Comparison of ENCODE assay signal across 23 cellular contexts in the genomic region with DNA sequence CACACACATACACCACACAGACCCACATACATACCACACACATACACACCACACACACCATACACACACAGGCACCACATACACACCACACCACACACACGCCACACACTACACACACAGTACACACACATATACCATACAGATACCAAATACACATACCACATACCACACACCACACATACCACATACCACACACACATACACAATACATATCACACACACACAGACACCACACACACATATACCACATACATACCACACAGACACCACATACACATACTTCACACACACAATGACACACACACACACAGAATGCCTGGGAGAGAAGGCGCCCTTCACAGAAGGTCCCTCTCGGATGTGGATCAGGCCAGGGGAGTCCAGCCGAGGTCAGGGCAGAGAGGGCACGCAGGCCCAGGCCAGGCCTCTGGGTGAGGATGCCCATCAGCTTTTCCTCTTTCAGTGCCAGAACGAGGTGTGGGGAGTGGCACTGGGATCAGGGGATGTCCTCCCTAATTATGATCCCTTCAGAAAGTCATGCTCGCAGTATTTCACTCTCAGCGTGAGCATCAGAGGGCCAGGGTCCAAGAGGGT.
DNase-seq lines count a peak whose midpoint lies in the region; ATAC-seq, FAIRE-seq and TF ChIP-seq lines count a peak whose summit lies in the region.
"Had no signal": no experiment of that assay in that cellular context is flagged by ENCODE, and none has a peak within 500 bp of the region (broad histone marks: within the 10 kb centered on the region; RNA-seq: fewer than 3 reads in every experiment).

No MANE protein-coding gene starts in this region.

- H3K23ac ChIP-seq in neuronal stem cell (ENCODE audit: low read depth, low read length, poor library complexity) = peak overlapping the region; percentile 38

- H3K36me3 ChIP-seq in H7 (replicated peaks; ENCODE audit: control insufficient read depth, insufficient read depth, low read length) = no peaks in the 10 kb centered on the region
- H3K36me3 ChIP-seq in K562 (ENCODE audit: control insufficient read depth, insufficient read depth, low read length) = no peaks in the 10 kb centered on the region
- H3K36me3 ChIP-seq in neuronal stem cell (replicated peaks in 1 of 2; ENCODE audit: control insufficient read depth in 2 of 2, insufficient read depth in 2 of 2, low read length in 2 of 2) = no peaks in the 10 kb centered on the region
- H3K36me3 ChIP-seq in neural progenitor cell = no peaks in the 10 kb centered on the region
- H3K36me3 ChIP-seq: SJSA1 had no signal

- no peak overlapping the region for H3K4ac ChIP-seq in neuronal stem cell (ENCODE audit: low read length)

- DNase-seq in activated T-cell treated with anti-CD3 and anti-CD28 coated beads, Interleukin-2, amount 50 U/mL, for 24 hours = peak; percentile 13
- no peak for DNase-seq in activated T-cell treated with anti-CD3 and anti-CD28 coated beads, Interleukin-2, amount 50 U/mL, for 48 hours
- DNase-seq in H7 = peak; percentile 27
- no peak for DNase-seq in K562 (ENCODE audit: extremely low read depth in 1 of 4, low spot score in 3 of 4)
- no peak for DNase-seq in neuronal stem cell (ENCODE audit: low spot score)
- no peak for DNase-seq in neural progenitor cell (ENCODE audit: low spot score)
- DNase-seq in stimulated activated naive B cell treated with anti-CD40 and anti-IgM and Interleukin-4, amounts not matched to agents 10 μg/mL and 1 μg/mL and 100 μg/mL, for 72 hours = no peak
- no peak for DNase-seq in SKM-1 treated with dmso at 0.1 percent for 144 hours (lab: John Stamatoyannopoulos, UW; ENCODE audit: unreplicated experiment)
- DNase-seq: Caco-2; CD4-positive, alpha-beta T cell; DMS153; GF-D8; HFFc6; NCI-H1417 treated with DMSO at 0.1 percent for 48 hours; NCI-H187 treated with DMSO at 0.1 percent for 48 hours; NCI-H226; NCI-H524; NCI-H82; PC-3; RPMI8226 had no signal

- POLR2A ChIA-PET in K562 (lab: Yijun Ruan, JAX) = no interaction called here

- H3K4me2 ChIP-seq in K562 (ENCODE audit: insufficient read depth, low read length) (no peak overlapping the region), neuronal stem cell (ENCODE audit: insufficient read depth, low read length, poor library complexity, severe bottlenecking) (no peak overlapping the region), neural progenitor cell (no peak overlapping the region)
- H3K4me2 ChIP-seq: GM23338 had no signal

- peak overlapping the region; percentile 45 for H2BK15ac ChIP-seq in neuronal stem cell (ENCODE audit: low read length)

- no peak overlapping the region for H2BK5ac ChIP-seq in neuronal stem cell (ENCODE audit: low read length)

- no peak overlapping the region for H3K4me3 ChIP-seq in H7 (ENCODE audit: insufficient read depth, low read depth, low read length)
- H3K4me3 ChIP-seq in K562 = no peak overlapping the region
- H3K4me3 ChIP-seq in neuronal stem cell (ENCODE audit: low read length in 2 of 2) = peak overlapping the region in 1 of 2 donors; percentile 67
- no peak overlapping the region for H3K4me3 ChIP-seq in neural progenitor cell
- H3K4me3 ChIP-seq: GM23338, SJSA1 had no signal

- TF ChIP-seq RAD21 in K562 (CRISPR knock-in tag; conservative IDR thresholded peaks at IDR 0.05 in 1 of 2, IDR thresholded peaks at IDR 0.05 in 1 of 2) = no peak

- H3K79me2 ChIP-seq in K562 (ENCODE audit: control insufficient read depth, insufficient read depth, low read length) (no peaks in the 10 kb centered on the region), neural progenitor cell (ENCODE audit: low read depth) (no peaks in the 10 kb centered on the region)

- no peaks in the 10 kb centered on the region for H3K27me3 Mint-ChIP-seq in activated T-cell treated with anti-CD3 and anti-CD28 coated beads, Interleukin-2, amount 50 U/mL, for 24 hours
- H3K27me3 Mint-ChIP-seq in neural progenitor cell (ENCODE audit: insufficient read depth, low read depth) = no peaks in the 10 kb centered on the region
- H3K27me3 Mint-ChIP-seq in stimulated activated naive B cell treated with anti-CD40 and anti-IgM and Interleukin-4, amounts not matched to agents 10 μg/mL and 1 μg/mL and 100 μg/mL, for 72 hours = peaks cover 6 to 12% of the 10 kb centered on the region in 2 donors
- H3K27me3 Mint-ChIP-seq: CD4-positive, alpha-beta T cell had no signal

- no peaks in the 10 kb centered on the region for H3K4me1 Mint-ChIP-seq in activated T-cell treated with anti-CD3 and anti-CD28 coated beads, Interleukin-2, amount 50 U/mL, for 24 hours (ENCODE audit: low read depth)
- H3K4me1 Mint-ChIP-seq in neural progenitor cell = peaks cover 4% of the 10 kb centered on the region
- peaks cover 0 to 2% of the 10 kb centered on the region in 2 donors for H3K4me1 Mint-ChIP-seq in stimulated activated naive B cell treated with anti-CD40 and anti-IgM and Interleukin-4, amounts not matched to agents 10 μg/mL and 1 μg/mL and 100 μg/mL, for 72 hours

- no TSS peak for BruUV-seq in K562 (replicated peaks; lab: Mats Ljungman, UMichigan)

- H2BK12ac ChIP-seq in neuronal stem cell (ENCODE audit: low read length) = peak overlapping the region; percentile 63

- FAIRE-seq in K562 (lab: Jason Lieb, UNC) = no peak
- FAIRE-seq: A204.1 had no signal

- TF ChIP-seq EP300 in K562 (IDR thresholded peaks at IDR 0.05; ENCODE audit: low read length) = no peak

- peak overlapping the region; percentile 2 for H2AK5ac ChIP-seq in neuronal stem cell (ENCODE audit: low read depth, low read length)

- in situ Hi-C loops in K562 (cut with MboI) = no loop called here

- peaks cover 5% of the 10 kb centered on the region for H3K79me1 ChIP-seq in neuronal stem cell (ENCODE audit: low read depth, low read length)

- H4K8ac ChIP-seq in neuronal stem cell (ENCODE audit: low read depth, low read length) = no peak overlapping the region

- H3K4me3 Mint-ChIP-seq in activated T-cell treated with anti-CD3 and anti-CD28 coated beads, Interleukin-2, amount 50 U/mL, for 24 hours = no peak overlapping the region
- H3K4me3 Mint-ChIP-seq in neural progenitor cell = no peak overlapping the region
- H3K4me3 Mint-ChIP-seq in stimulated activated naive B cell treated with anti-CD40 and anti-IgM and Interleukin-4, amounts not matched to agents 10 μg/mL and 1 μg/mL and 100 μg/mL, for 72 hours = no peak overlapping the region
- H3K4me3 Mint-ChIP-seq: CD4-positive, alpha-beta T cell; GM23338; HFFc6 had no signal

- H3F3A ChIP-seq in neural progenitor cell (ENCODE audit: low read depth) = no peaks in the 10 kb centered on the region

- no peaks in the 10 kb centered on the region for H3K9me1 ChIP-seq in K562 (ENCODE audit: control insufficient read depth, insufficient read depth, low read length)

- H3K18ac ChIP-seq in neuronal stem cell (ENCODE audit: low read length) = no peak overlapping the region

- H3K9me3 Mint-ChIP-seq in activated T-cell treated with anti-CD3 and anti-CD28 coated beads, Interleukin-2, amount 50 U/mL, for 24 hours = peaks cover 25% of the 10 kb centered on the region
- H3K9me3 Mint-ChIP-seq in neural progenitor cell = peaks cover 23% of the 10 kb centered on the region
- peaks cover 12 to 21% of the 10 kb centered on the region in 2 donors for H3K9me3 Mint-ChIP-seq in stimulated activated naive B cell treated with anti-CD40 and anti-IgM and Interleukin-4, amounts not matched to agents 10 μg/mL and 1 μg/mL and 100 μg/mL, for 72 hours
- H3K9me3 Mint-ChIP-seq: HFFc6 had no signal

- H2BK120ac ChIP-seq in neuronal stem cell (ENCODE audit: low read depth, low read length) = no peak overlapping the region

- no peak for TF ChIP-seq CTCF in K562 (IDR thresholded peaks at IDR 0.05 in 2 of 3, conservative IDR thresholded peaks at IDR 0.05 in 1 of 3; ENCODE audit: insufficient read depth in 2 of 3, low read depth in 1 of 3, low read length in 3 of 3)
- no peak for TF ChIP-seq CTCF in neural progenitor cell (IDR thresholded peaks at IDR 0.05)

- H3K27me3 ChIP-seq in H7 (ENCODE audit: control insufficient read depth, insufficient read depth, low read length) (no peaks in the 10 kb centered on the region), K562 (ENCODE audit: control insufficient read depth in 2 of 2, insufficient read depth in 2 of 2, low read length in 2 of 2) (peaks cover 0 to 8% of the 10 kb centered on the region in 2 experiments; a peak in 3 of 5 replicates), neuronal stem cell (ENCODE audit: control insufficient read depth in 3 of 3, insufficient read depth in 3 of 3, low read depth in 1 of 3, low read length in 3 of 3) (peaks cover 0 to 3% (median 0%) of the 10 kb centered on the region in 3 experiments), neural progenitor cell (no peaks in the 10 kb centered on the region)
- H3K27me3 ChIP-seq: SJSA1 had no signal

- H2AFZ ChIP-seq in K562 (ENCODE audit: low read depth, low read length) = no peak overlapping the region
- H2AFZ ChIP-seq in neuronal stem cell (ENCODE audit: low read length) = no peak overlapping the region
- no peak overlapping the region for H2AFZ ChIP-seq in neural progenitor cell (replicated peaks)
- H2AFZ ChIP-seq: GM23338 had no signal

- WGBS in K562 (ENCODE audit: insufficient coverage, low coverage, missing lambda C conversion rate) = 71% methylated on average over 7 of the region's 8 CpGs
- WGBS in neuronal stem cell (ENCODE audit: extremely low coverage in 2 of 2, insufficient read length in 2 of 2, insufficient replicate concordance in 1 of 2), 2 donors = 100% methylated on average over 1 of the region's 8 CpGs; no CpG with 5 or more reads in 1 of the 2 donors

- peak overlapping the region; percentile 23 for H3K14ac ChIP-seq in neuronal stem cell (ENCODE audit: low read length)

- H3K4me1 ChIP-seq in K562 (replicated peaks in 1 of 2; ENCODE audit: control insufficient read depth in 2 of 2, insufficient read depth in 2 of 2, low read length in 2 of 2) = peaks cover 0 to 20% of the 10 kb centered on the region in 2 experiments; a peak in 1 of 5 replicates
- peaks cover 0 to 7% of the 10 kb centered on the region in 2 donors for H3K4me1 ChIP-seq in neuronal stem cell (ENCODE audit: control insufficient read depth in 2 of 2, insufficient read depth in 1 of 2, low read depth in 1 of 2, low read length in 2 of 2)
- H3K4me1 ChIP-seq in neural progenitor cell = no peaks in the 10 kb centered on the region
- H3K4me1 ChIP-seq: Caco-2 had no signal

- peaks cover 8% of the 10 kb centered on the region for H3K36me3 Mint-ChIP-seq in activated T-cell treated with anti-CD3 and anti-CD28 coated beads, Interleukin-2, amount 50 U/mL, for 24 hours (ENCODE audit: low read depth)
- H3K36me3 Mint-ChIP-seq in neural progenitor cell = no peaks in the 10 kb centered on the region
- peaks cover 10 to 12% of the 10 kb centered on the region in 2 donors for H3K36me3 Mint-ChIP-seq in stimulated activated naive B cell treated with anti-CD40 and anti-IgM and Interleukin-4, amounts not matched to agents 10 μg/mL and 1 μg/mL and 100 μg/mL, for 72 hours

- no peak overlapping the region; the same call in 2 of the 3 replicates for H3K27ac ChIP-seq in K562 (ENCODE audit: extremely low read depth, low read depth, low read length)
- no peak overlapping the region for H3K27ac ChIP-seq in neuronal stem cell (replicated peaks; ENCODE audit: low read length)
- H3K27ac ChIP-seq in neural progenitor cell = no peak overlapping the region
- H3K27ac ChIP-seq: SJSA1 had no signal

- no peak overlapping the region for H3K9ac ChIP-seq in K562 (ENCODE audit: insufficient read depth in 1 of 2, low read depth in 2 of 2, low read length in 2 of 2)
- H3K9ac ChIP-seq in neuronal stem cell (ENCODE audit: low read depth, low read length, poor library complexity) = no peak overlapping the region
- H3K9ac ChIP-seq in neural progenitor cell = no peak overlapping the region

- TF ChIP-seq POLR2A in K562 (conservative IDR thresholded peaks at IDR 0.05) = no peak

- CTCF ChIA-PET in K562 (lab: Yijun Ruan, JAX; ENCODE audit: low intra/inter-chr PET ratio) = no interaction called here

- no peak overlapping the region for H3K27ac Mint-ChIP-seq in activated T-cell treated with anti-CD3 and anti-CD28 coated beads, Interleukin-2, amount 50 U/mL, for 24 hours
- no peak overlapping the region for H3K27ac Mint-ChIP-seq in neural progenitor cell
- no peak overlapping the region for H3K27ac Mint-ChIP-seq in stimulated activated naive B cell treated with anti-CD40 and anti-IgM and Interleukin-4, amounts not matched to agents 10 μg/mL and 1 μg/mL and 100 μg/mL, for 72 hours
- H3K27ac Mint-ChIP-seq: CD4-positive, alpha-beta T cell; GM23338; HFFc6 had no signal

- intact Hi-C loops in K562 (cut with micrococcal nuclease) = no loop called here

- H4K20me1 ChIP-seq in K562 (replicated peaks; ENCODE audit: control insufficient read depth, insufficient read depth, low read length) (no peaks in the 10 kb centered on the region), neural progenitor cell (ENCODE audit: low read depth) (no peaks in the 10 kb centered on the region)

- no peak for ATAC-seq in K562
- no peak for ATAC-seq in stimulated activated naive B cell treated with anti-CD40 and anti-IgM and Interleukin-4, amounts not matched to agents 10 μg/mL and 1 μg/mL and 100 μg/mL, for 72 hours (replicated peaks)
- ATAC-seq: GM23338, PC-3 had no signal

- no peak overlapping the region for H4K91ac ChIP-seq in neuronal stem cell (ENCODE audit: low read depth, low read length, poor library complexity)

- H3K9me3 ChIP-seq in K562 (replicated peaks; ENCODE audit: control insufficient read depth, insufficient read depth, low read depth, low read length) (peaks cover 12% of the 10 kb centered on the region), neuronal stem cell (replicated peaks in 1 of 2; ENCODE audit: control insufficient read depth in 2 of 2, insufficient read depth in 1 of 2, low read depth in 1 of 2, low read length in 2 of 2) (peaks cover 15 to 24% of the 10 kb centered on the region in 2 donors), neural progenitor cell (ENCODE audit: low read depth) (peaks cover 6% of the 10 kb centered on the region)
- H3K9me3 ChIP-seq: SJSA1 had no signal

Comparison
In these comparisons a context has a peak if more than half of its experiments do, and no peak if none do; other contexts are left out.
1. DNase-seq: peak in activated T-cell treated with anti-CD3 and anti-CD28 coated beads, Interleukin-2, amount 50 U/mL, for 24 hours (single experiment) and H7 (single experiment); none in activated T-cell treated with anti-CD3 and anti-CD28 coated beads, Interleukin-2, amount 50 U/mL, for 48 hours (0 of 2), K562 (0 of 4), neuronal stem cell (single experiment), neural progenitor cell (single experiment), stimulated activated naive B cell treated with anti-CD40 and anti-IgM and Interleukin-4, amounts not matched to agents 10 μg/mL and 1 μg/mL and 100 μg/mL, for 72 hours (single experiment) and SKM-1 treated with dmso at 0.1 percent for 144 hours (single experiment).